Comparison of ENCODE assay signal across 8 cellular contexts in genomic region chr9:111661802-111662491, GRCh38. TPM values are rescaled to one million over a fixed set of nuclear protein-coding genes. Genes with fewer than 3 reads are reported as not detected.
DNase-seq lines count a peak whose midpoint lies in the region; ATAC-seq and TF ChIP-seq lines count a peak whose summit lies in the region.

No MANE protein-coding gene starts in this region.

- H2BK5ac ChIP-seq in mesenchymal stem cell (ENCODE audit: low read depth, low read length, poor library complexity, severe bottlenecking), result no peak overlapping the region

- H3K36me3 Mint-ChIP-seq in activated CD8-positive, alpha-beta T cell treated with anti-CD3 and anti-CD28 coated beads for 36 hours (ENCODE audit: low read depth), result peaks cover 18% of the 10 kb centered on the region
- peaks cover 10% of the 10 kb centered on the region for H3K36me3 Mint-ChIP-seq in stimulated activated memory B cell treated with anti-CD40 and anti-IgM and Interleukin-4, amounts not matched to agents 10 μg/mL and 1 μg/mL and 100 μg/mL, for 72 hours

- peak overlapping the region; percentile 53 for H4K8ac ChIP-seq in mesenchymal stem cell (ENCODE audit: low read length)

- ATAC-seq in HG02588 (IDR thresholded peaks at IDR 0.05; ENCODE audit: unreplicated experiment), result peak; percentile 37
- ATAC-seq in activated CD8-positive, alpha-beta T cell treated with anti-CD3 and anti-CD28 coated beads for 36 hours, result peak; percentile 29
- ATAC-seq in stimulated activated memory B cell treated with anti-CD40 and anti-IgM and Interleukin-4, amounts not matched to agents 10 μg/mL and 1 μg/mL and 100 μg/mL, for 72 hours, result peak; percentile 71

- peak overlapping the region; percentile 58 to 71 for H3K18ac ChIP-seq in mesenchymal stem cell (ENCODE audit: low read depth in 1 of 2, low read length in 2 of 2)

- peak overlapping the region in 1 of 2 experiments; percentile 58 for H3K4ac ChIP-seq in mesenchymal stem cell (ENCODE audit: low read depth in 1 of 2, low read length in 2 of 2)

- POLR2A ChIA-PET in activated CD8-positive, alpha-beta T cell treated with anti-CD3 and anti-CD28 coated beads for 36 hours (lab: Charles Lee), result interaction anchor here (1.2 kb wide), 2 partner anchors 31 to 718 kb away, joined by 3 read pairs; partner anchors contain the start of genes DNAJC25 and HSDL2

- H3K23ac ChIP-seq in mesenchymal stem cell (ENCODE audit: low read length in 2 of 2), result no peak overlapping the region

- no peak overlapping the region for H2AFZ ChIP-seq in mesenchymal stem cell (ENCODE audit: low read depth, low read length)

- H3K36me3 ChIP-seq in endocrine pancreas (ENCODE audit: control insufficient read depth, insufficient read depth, low read length) (no peaks in the 10 kb centered on the region), mesenchymal stem cell (ENCODE audit: control insufficient read depth in 1 of 2, insufficient read depth in 2 of 2, low read depth in 1 of 2, low read length in 2 of 2) (peaks cover 2 to 20% of the 10 kb centered on the region in 2 experiments)

- no peak for TF ChIP-seq CTCF in activated CD8-positive, alpha-beta T cell treated with anti-CD3 and anti-CD28 coated beads for 36 hours (IDR thresholded peaks at IDR 0.05)

- H3K4me1 Mint-ChIP-seq in activated CD8-positive, alpha-beta T cell treated with anti-CD3 and anti-CD28 coated beads for 36 hours (ENCODE audit: low read depth), result peaks cover 33% of the 10 kb centered on the region
- H3K4me1 Mint-ChIP-seq in stimulated activated memory B cell treated with anti-CD40 and anti-IgM and Interleukin-4, amounts not matched to agents 10 μg/mL and 1 μg/mL and 100 μg/mL, for 72 hours, result peaks cover 25% of the 10 kb centered on the region

- H3K27me3 ChIP-seq in endocrine pancreas (ENCODE audit: control insufficient read depth, insufficient read depth, low read length) (no peaks in the 10 kb centered on the region), mesenchymal stem cell (ENCODE audit: control insufficient read depth in 1 of 2, insufficient read depth in 1 of 2, low read length in 2 of 2) (no peaks in the 10 kb centered on the region)

- H4K91ac ChIP-seq in mesenchymal stem cell (ENCODE audit: low read length), result peak overlapping the region; percentile 36

- peaks cover 5% of the 10 kb centered on the region for H3K4me1 ChIP-seq in endocrine pancreas (ENCODE audit: control insufficient read depth, insufficient read depth, low read length)
- H3K4me1 ChIP-seq in mesenchymal stem cell (ENCODE audit: control insufficient read depth, insufficient read depth, low read depth, low read length), result peaks cover 9% of the 10 kb centered on the region

- H3K27ac ChIP-seq in mesenchymal stem cell (ENCODE audit: low read length, poor library complexity, severe bottlenecking), result peak overlapping the region; percentile 32

- H3K79me1 ChIP-seq in mesenchymal stem cell (replicated peaks; ENCODE audit: low read length, poor library complexity, severe bottlenecking), result peaks cover 22% of the 10 kb centered on the region

- no peak overlapping the region for H2AK5ac ChIP-seq in mesenchymal stem cell (ENCODE audit: low read length, severe bottlenecking)

- peak overlapping the region; percentile 97 for H3K4me2 ChIP-seq in mesenchymal stem cell (ENCODE audit: low read length, poor library complexity, severe bottlenecking)

- H2BK120ac ChIP-seq in mesenchymal stem cell (ENCODE audit: low read depth, low read length), result peak overlapping the region; percentile 84

- WGBS in mesenchymal stem cell, result under 1% methylated on average over 37 of the region's 57 CpGs

- DNase-seq in DMS53 (lab: John Stamatoyannopoulos, UW) (peak; percentile 59), DMS53 treated with DMSO at 0.1 percent for 48 hours (lab: John Stamatoyannopoulos, UW; ENCODE audit: unreplicated experiment) (no peak), NCI-H1092 (lab: John Stamatoyannopoulos, UW) (peak; percentile 9), mesenchymal stem cell (peak; percentile 62)
- peak; percentile 49 for DNase-seq in activated CD8-positive, alpha-beta T cell treated with anti-CD3 and anti-CD28 coated beads for 36 hours

- H3K4me3 ChIP-seq in endocrine pancreas (ENCODE audit: control insufficient read depth, insufficient read depth, low read length) (peak overlapping the region; percentile 69), mesenchymal stem cell (ENCODE audit: insufficient read depth in 1 of 2, low read depth in 1 of 2, low read length in 2 of 2) (peak overlapping the region; percentile 88 to 95)

- H3K9me3 ChIP-seq in endocrine pancreas (ENCODE audit: control insufficient read depth, low read length) (no peaks in the 10 kb centered on the region), mesenchymal stem cell (ENCODE audit: control insufficient read depth, low read length) (no peaks in the 10 kb centered on the region)

- H3K9me3 Mint-ChIP-seq in activated CD8-positive, alpha-beta T cell treated with anti-CD3 and anti-CD28 coated beads for 36 hours, result no peaks in the 10 kb centered on the region
- H3K9me3 Mint-ChIP-seq in stimulated activated memory B cell treated with anti-CD40 and anti-IgM and Interleukin-4, amounts not matched to agents 10 μg/mL and 1 μg/mL and 100 μg/mL, for 72 hours, result no peaks in the 10 kb centered on the region

- H3K4me3 Mint-ChIP-seq in activated CD8-positive, alpha-beta T cell treated with anti-CD3 and anti-CD28 coated beads for 36 hours, result peak overlapping the region; percentile 93
- peak overlapping the region; percentile 89 for H3K4me3 Mint-ChIP-seq in stimulated activated memory B cell treated with anti-CD40 and anti-IgM and Interleukin-4, amounts not matched to agents 10 μg/mL and 1 μg/mL and 100 μg/mL, for 72 hours

- H3K27ac Mint-ChIP-seq in activated CD8-positive, alpha-beta T cell treated with anti-CD3 and anti-CD28 coated beads for 36 hours, result peak overlapping the region; percentile 91
- H3K27ac Mint-ChIP-seq in stimulated activated memory B cell treated with anti-CD40 and anti-IgM and Interleukin-4, amounts not matched to agents 10 μg/mL and 1 μg/mL and 100 μg/mL, for 72 hours, result peak overlapping the region; percentile 87

- peaks cover 3% of the 10 kb centered on the region for H3K27me3 Mint-ChIP-seq in activated CD8-positive, alpha-beta T cell treated with anti-CD3 and anti-CD28 coated beads for 36 hours
- no peaks in the 10 kb centered on the region for H3K27me3 Mint-ChIP-seq in stimulated activated memory B cell treated with anti-CD40 and anti-IgM and Interleukin-4, amounts not matched to agents 10 μg/mL and 1 μg/mL and 100 μg/mL, for 72 hours

- peak overlapping the region; percentile 40 to 97 for H3K14ac ChIP-seq in mesenchymal stem cell (ENCODE audit: low read length in 2 of 2)

- CTCF ChIA-PET in activated CD8-positive, alpha-beta T cell treated with anti-CD3 and anti-CD28 coated beads for 36 hours (lab: Charles Lee), result interaction anchor here (0.9 kb wide), 1 partner anchor 64 kb away, joined by 5 read pairs; no protein-coding TSS in a partner anchor

- H3K9ac ChIP-seq in endocrine pancreas (ENCODE audit: control insufficient read depth, insufficient read depth, low read length) (peak overlapping the region; percentile 92), mesenchymal stem cell (ENCODE audit: low read length) (peak overlapping the region; percentile 86)

- intact Hi-C loops in activated CD8-positive, alpha-beta T cell treated with anti-CD3 and anti-CD28 coated beads for 36 hours (cut with micrococcal nuclease), result loop anchor here (5.0 kb wide), 1 partner anchor 35 kb away; no protein-coding TSS in a partner anchor

- peak overlapping the region; percentile 15 to 41 for H2BK12ac ChIP-seq in mesenchymal stem cell (ENCODE audit: low read length in 2 of 2)

- H2BK15ac ChIP-seq in mesenchymal stem cell (ENCODE audit: low read depth, poor library complexity, severe bottlenecking), result peak overlapping the region; percentile 5

RNA-seq across cellular contexts. Expression of gene GNG10, which starts 0.5 kb away (rescaled TPM):
- 10 to 100 TPM; 14.3 to 17.2 TPM for total RNA-seq in activated CD8-positive, alpha-beta T cell treated with anti-CD3 and anti-CD28 coated beads for 36 hours
- polyA plus RNA-seq in mesenchymal stem cell (2013, experiment 1 of 2), result 56.0 TPM
- polyA plus RNA-seq in mesenchymal stem cell (2013, experiment 2 of 2), result 59.4 TPM

RNA-seq across cellular contexts. Expression of gene DNAJC25, which starts 30.8 kb away (rescaled TPM):
- total RNA-seq in activated CD8-positive, alpha-beta T cell treated with anti-CD3 and anti-CD28 coated beads for 36 hours, result 10 to 100 TPM in 1 of 2 experiments, 1 to 10 TPM in 1; 9.6 to 11.0 TPM
- 10.9 TPM for polyA plus RNA-seq in mesenchymal stem cell (2013, experiment 1 of 2)
- 11.0 TPM for polyA plus RNA-seq in mesenchymal stem cell (2013, experiment 2 of 2)
